13 cellular contexts compared by ENCODE assay signal in the genomic region with DNA sequence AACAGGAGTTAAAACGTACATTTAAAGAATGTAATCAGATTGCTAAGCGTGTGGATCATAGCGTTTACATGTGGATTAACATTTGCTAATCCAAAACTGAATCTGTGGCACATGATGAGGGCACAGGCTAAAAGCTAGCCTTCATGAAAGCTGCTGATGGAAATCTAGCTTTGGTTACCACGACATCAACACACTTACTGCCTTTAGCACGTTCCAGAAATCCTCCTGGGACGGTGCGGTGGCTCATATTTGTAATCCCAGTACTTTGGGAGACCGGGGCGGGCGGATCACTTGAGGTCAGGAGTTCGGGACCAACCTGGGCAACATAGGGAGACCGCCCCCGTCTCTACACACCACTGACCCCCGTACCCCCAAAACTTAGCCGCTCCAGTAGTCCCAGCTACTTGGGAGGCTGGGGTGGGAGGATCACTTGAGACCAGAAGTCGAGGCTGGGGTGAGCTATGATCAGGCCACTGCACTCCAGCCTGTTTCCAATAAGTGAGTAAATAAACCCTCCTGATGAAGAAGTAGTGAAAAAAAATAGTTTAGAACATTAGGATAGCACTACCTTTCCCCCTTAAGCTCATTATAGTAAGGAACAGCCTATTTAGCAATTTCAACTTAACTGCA. TPM values are rescaled to one million over a fixed set of nuclear protein-coding genes. Genes with fewer than 3 reads are reported as not detected.
DNase-seq lines count a peak whose midpoint lies in the region; ATAC-seq and TF ChIP-seq lines count a peak whose summit lies in the region.
"Had no signal": no experiment of that assay in that cellular context is flagged by ENCODE, and none has a peak within 500 bp of the region (broad histone marks: within the 10 kb centered on the region; RNA-seq: fewer than 3 reads in every experiment).

No MANE protein-coding gene starts in this region.

- H2BK5ac ChIP-seq in mesendoderm (ENCODE audit: low read length) = no peak overlapping the region

- peaks cover 4% of the 10 kb centered on the region for H3K4me1 Mint-ChIP-seq in activated naive CD8-positive, alpha-beta T cell treated with anti-CD3 and anti-CD28 coated beads, Interleukin-2, amount 10 ng/mL, durations not matched to agents 7 days and 5 days

- H3K36me3 ChIP-seq in cardiac muscle cell (no peaks in the 10 kb centered on the region), mesendoderm (ENCODE audit: control insufficient read depth, insufficient read depth, low read length) (no peaks in the 10 kb centered on the region), upper lobe of left lung (no peaks in the 10 kb centered on the region)
- H3K36me3 ChIP-seq: BLaER1 treated with 17β-estradiol and CSF1 and Interleukin-3, amounts not matched to agents 10 nM and 100 nM; pancreas; tibial nerve had no signal

- TF ChIP-seq EP300 in upper lobe of left lung (IDR thresholded peaks at IDR 0.05) = no peak

- no peak overlapping the region for H4K5ac ChIP-seq in mesendoderm (ENCODE audit: low read length)

- H3K27ac ChIP-seq in cardiac muscle cell (peak overlapping the region; percentile 95), mesendoderm (ENCODE audit: low read depth, low read length) (no peak overlapping the region), upper lobe of left lung (peak overlapping the region in 2 of 4 donors; percentile 87 to 88)
- H3K27ac ChIP-seq: BLaER1 treated with 17β-estradiol and CSF1 and Interleukin-3, amounts not matched to agents 10 nM and 100 nM; pancreas had no signal

- H3K4me2 ChIP-seq in mesendoderm (ENCODE audit: low read length) = no peak overlapping the region

- ATAC-seq in left cardiac atrium (no peak), upper lobe of left lung (ENCODE audit: low FRiP score in 2 of 2) (no peak)
- no peak for ATAC-seq in activated naive CD8-positive, alpha-beta T cell treated with anti-CD3 and anti-CD28 coated beads, Interleukin-2, amount 10 ng/mL, durations not matched to agents 7 days and 5 days (ENCODE audit: low read depth)

- H3K4me1 ChIP-seq in cardiac muscle cell (ENCODE audit: low read depth) (peaks cover 20% of the 10 kb centered on the region), mesendoderm (ENCODE audit: control insufficient read depth, low read depth, low read length) (peaks cover 3% of the 10 kb centered on the region), upper lobe of left lung (peaks cover 3 to 24% (median 15%) of the 10 kb centered on the region in 4 donors)
- H3K4me1 ChIP-seq: pancreas had no signal

- H2BK120ac ChIP-seq in mesendoderm (ENCODE audit: low read depth, low read length) = no peak overlapping the region

- intact Hi-C loops in left cardiac atrium (cut with DNase I) = no loop called here

- H3K23ac ChIP-seq in mesendoderm (ENCODE audit: low read length) = no peak overlapping the region

- H3K4me3 Mint-ChIP-seq in activated naive CD8-positive, alpha-beta T cell treated with anti-CD3 and anti-CD28 coated beads, Interleukin-2, amount 10 ng/mL, durations not matched to agents 7 days and 5 days = peak overlapping the region; percentile 11

- H3K4ac ChIP-seq in mesendoderm (ENCODE audit: low read depth, low read length) = no peak overlapping the region

- no peak overlapping the region for H3K56ac ChIP-seq in mesendoderm (ENCODE audit: low read length)

- H3K79me1 ChIP-seq in mesendoderm (ENCODE audit: low read length) = no peaks in the 10 kb centered on the region

- H3K9me3 Mint-ChIP-seq in activated naive CD8-positive, alpha-beta T cell treated with anti-CD3 and anti-CD28 coated beads, Interleukin-2, amount 10 ng/mL, durations not matched to agents 7 days and 5 days = no peaks in the 10 kb centered on the region

- WGBS in mesendoderm (ENCODE audit: extremely low coverage, insufficient coverage, low lambda C conversion rate) = no CpG with 5 or more reads among the region's 16 CpGs
- WGBS in upper lobe of left lung, 2 donors = 66 to 72% methylated on average over 8 to 16 of the region's 16 CpGs

- no peak overlapping the region for H4K8ac ChIP-seq in mesendoderm (ENCODE audit: low read depth, low read length)

- H3K9ac ChIP-seq in mesendoderm (ENCODE audit: low read length) = peak overlapping the region; percentile 3

- no peak overlapping the region for H2AK5ac ChIP-seq in mesendoderm (ENCODE audit: low read length)

- no peaks in the 10 kb centered on the region for H3K9me3 ChIP-seq in cardiac muscle cell (ENCODE audit: low read depth)
- no peaks in the 10 kb centered on the region for H3K9me3 ChIP-seq in upper lobe of left lung
- H3K9me3 ChIP-seq: BLaER1 treated with 17β-estradiol and CSF1 and Interleukin-3, amounts not matched to agents 10 nM and 100 nM; pancreas; tibial nerve had no signal

- CTCF ChIA-PET in HEK293T (lab: Yijun Ruan, JAX) = no interaction called here

- H3K27ac Mint-ChIP-seq in activated naive CD8-positive, alpha-beta T cell treated with anti-CD3 and anti-CD28 coated beads, Interleukin-2, amount 10 ng/mL, durations not matched to agents 7 days and 5 days = no peak overlapping the region

- H3K79me2 ChIP-seq in mesendoderm (ENCODE audit: control insufficient read depth, insufficient read depth, low read length) = no peaks in the 10 kb centered on the region

- POLR2A ChIA-PET in activated naive CD8-positive, alpha-beta T cell treated with anti-CD3 and anti-CD28 coated beads, Interleukin-2, amount 10 ng/mL, durations not matched to agents 7 days and 5 days (lab: Charles Lee) = no interaction called here
- POLR2A ChIA-PET in HEK293T (lab: Yijun Ruan, JAX) = no interaction called here

- H3K36me3 Mint-ChIP-seq in activated naive CD8-positive, alpha-beta T cell treated with anti-CD3 and anti-CD28 coated beads, Interleukin-2, amount 10 ng/mL, durations not matched to agents 7 days and 5 days = no peaks in the 10 kb centered on the region

- TF ChIP-seq CTCF in cardiac muscle cell (IDR thresholded peaks at IDR 0.05; ENCODE audit: low read depth, low read length) = no peak
- TF ChIP-seq CTCF in upper lobe of left lung (IDR thresholded peaks at IDR 0.05) = no peak

- TF ChIP-seq POLR2A in upper lobe of left lung (IDR thresholded peaks at IDR 0.05) = no peak

- no peak overlapping the region for H3K18ac ChIP-seq in mesendoderm (ENCODE audit: low read length)

- DNase-seq in cardiac muscle cell (ENCODE audit: low read depth in 1 of 2, low spot score in 1 of 2) (peak in 1 of 2 donors; percentile 12), left cardiac atrium (no peak), mesendoderm (peak; percentile 11), upper lobe of left lung (no peak), mucosa of gallbladder (ENCODE audit: low spot score) (no peak), HEK293T (ENCODE audit: extremely low spot score) (no peak), T1000 (lab: John Stamatoyannopoulos, UW) (no peak)
- no peak for DNase-seq in activated naive CD8-positive, alpha-beta T cell treated with anti-CD3 and anti-CD28 coated beads, Interleukin-2, amount 10 ng/mL, durations not matched to agents 7 days and 5 days
- DNase-seq: activated gamma-delta T cell treated with Interleukin-2 at 50 U/mL for 16 hours, NCI-H1417 treated with DMSO at 0.1 percent for 48 hours, pancreas had no signal

- H3K4me3 ChIP-seq in cardiac muscle cell (peak overlapping the region; percentile 99), mesendoderm (ENCODE audit: low read length) (no peak overlapping the region), upper lobe of left lung (peak overlapping the region in 3 of 4 donors; percentile 68 to 96 (median 75))

- H3K27me3 ChIP-seq in cardiac muscle cell (no peaks in the 10 kb centered on the region), mesendoderm (ENCODE audit: insufficient read depth, low read length, poor library complexity) (peaks cover 5% of the 10 kb centered on the region), upper lobe of left lung (peaks cover 0 to 14% (median 2%) of the 10 kb centered on the region in 4 donors)

- peaks cover 39% of the 10 kb centered on the region for H3K27me3 Mint-ChIP-seq in activated naive CD8-positive, alpha-beta T cell treated with anti-CD3 and anti-CD28 coated beads, Interleukin-2, amount 10 ng/mL, durations not matched to agents 7 days and 5 days

- H2BK15ac ChIP-seq in mesendoderm (replicated peaks; ENCODE audit: low read depth) = peak overlapping the region; percentile 5

TF ChIP-seq in HEK293T, 16 proteins besides CTCF, POLR2A, EP300 and RAD21:
- TF ChIP-seq FOXK2 (IDR thresholded peaks at IDR 0.05) (no peak), ZNF384 (IDR thresholded peaks at IDR 0.05) (no peak), SP1 (IDR thresholded peaks at IDR 0.05) (no peak), BHLHE40 (IDR thresholded peaks at IDR 0.05; ENCODE audit: borderline replicate concordance) (no peak)

RNA-seq across cellular contexts. Expression of gene PRTG, which starts 1.2 kb away (rescaled TPM):
- 48.0 and 93.8 TPM in 2 replicates for total RNA-seq in cardiac muscle cell
- polyA plus RNA-seq in cardiac muscle cell = 16.1 and 24.7 TPM in 2 replicates
- total RNA-seq in left cardiac atrium = 1 to 10 TPM; 1.1 to 1.3 TPM
- total RNA-seq in activated naive CD8-positive, alpha-beta T cell treated with anti-CD3 and anti-CD28 coated beads, Interleukin-2, amount 10 ng/mL, durations not matched to agents 7 days and 5 days = not detected
- polyA plus RNA-seq in mesendoderm (2013, experiment 1 of 2) = 2.3 TPM
- polyA plus RNA-seq in mesendoderm (2013, experiment 2 of 2) = 2.1 TPM
- total RNA-seq in upper lobe of left lung = 10 to 100 TPM in 4 of 6 donors, 1 to 10 TPM in 2; 5.9 to 50.6 (median 17.6) TPM
- 1.4 TPM for total RNA-seq in mucosa of gallbladder
